10 cellular contexts compared by ENCODE assay signal in genomic region chr4:153535735-153536494, GRCh38.
DNase-seq lines count a peak whose midpoint lies in the region; ATAC-seq and TF ChIP-seq lines count a peak whose summit lies in the region.
"Had no signal": no experiment of that assay in that cellular context is flagged by ENCODE, and none has a peak within 500 bp of the region (broad histone marks: within the 10 kb centered on the region; RNA-seq: fewer than 3 reads in every experiment).

No MANE protein-coding gene starts in this region.

- H2AFZ ChIP-seq in DND-41 (ENCODE audit: low read depth, low read length), result no peak overlapping the region

- no peak for DNase-seq in DND-41
- peak; percentile 26 for DNase-seq in astrocyte of the hippocampus (ENCODE audit: low read depth, low spot score)
- DNase-seq in memory B cell (ENCODE audit: low spot score in 2 of 2), result no peak
- DNase-seq in stimulated activated CD4-positive, alpha-beta T cell treated with anti-CD3 and anti-CD28 coated beads, Interleukin-4, amount 100 ng/mL, for 4 hours, result no peak
- no peak for DNase-seq in C1 segment of cervical spinal cord (lab: John Stamatoyannopoulos, UW)
- no peak for DNase-seq in NOMO-1 treated with DMSO at 0.1 percent for 48 hours (lab: John Stamatoyannopoulos, UW; ENCODE audit: unreplicated experiment)
- DNase-seq: occipital lobe had no signal

- H3K4me2 ChIP-seq in DND-41 (ENCODE audit: insufficient read depth, low read length), result no peak overlapping the region
- H3K4me2 ChIP-seq: KMS-11 had no signal

- H3K79me2 ChIP-seq in DND-41 (ENCODE audit: insufficient read depth, low read length), result peaks cover 100% of the 10 kb centered on the region

- no peaks in the 10 kb centered on the region for H3K9me3 Mint-ChIP-seq in memory B cell

- peaks cover 93% of the 10 kb centered on the region for H3K36me3 ChIP-seq in DND-41 (ENCODE audit: insufficient read depth, low read length)

- no peak overlapping the region for H3K4me3 ChIP-seq in DND-41 (ENCODE audit: low read depth in 1 of 2, low read length in 2 of 2)

- peak overlapping the region; percentile 49 for H3K4me3 Mint-ChIP-seq in memory B cell

- no peak for ATAC-seq in DND-41 (ENCODE audit: insufficient read depth, low read depth)
- peak; percentile 44 for ATAC-seq in HG03378 (IDR thresholded peaks at IDR 0.05; ENCODE audit: unreplicated experiment)
- ATAC-seq in memory B cell (ENCODE audit: low read depth), result peak; percentile 87
- no peak for ATAC-seq in HG02610 (IDR thresholded peaks at IDR 0.05; ENCODE audit: unreplicated experiment)

- no peaks in the 10 kb centered on the region for H3K27me3 ChIP-seq in DND-41 (ENCODE audit: insufficient read depth, low read length, poor library complexity)

- peaks cover 48% of the 10 kb centered on the region for H3K4me1 ChIP-seq in DND-41 (ENCODE audit: insufficient read depth, low read length)

- H4K20me1 ChIP-seq in DND-41 (ENCODE audit: insufficient read depth, low read length), result peaks cover 82% of the 10 kb centered on the region

- peak; percentile 2 for TF ChIP-seq CTCF in DND-41 (IDR thresholded peaks at IDR 0.05; ENCODE audit: borderline replicate concordance, extremely low read depth, low read length, poor library complexity, severe bottlenecking)

- H3K9me3 ChIP-seq in DND-41 (ENCODE audit: insufficient read depth, low read length, severe bottlenecking), result no peaks in the 10 kb centered on the region

- H3K27ac ChIP-seq in DND-41 (ENCODE audit: low read length), result peak overlapping the region; percentile 52
- H3K27ac ChIP-seq: KMS-11 had no signal

- peaks cover 23% of the 10 kb centered on the region for H3K36me3 Mint-ChIP-seq in memory B cell

- H3K9ac ChIP-seq in DND-41 (ENCODE audit: low read depth, low read length), result no peak overlapping the region
- H3K9ac ChIP-seq: KMS-11 had no signal

- H3K27me3 Mint-ChIP-seq in memory B cell, result no peaks in the 10 kb centered on the region

- peaks cover 45% of the 10 kb centered on the region for H3K4me1 Mint-ChIP-seq in memory B cell

- H3K27ac Mint-ChIP-seq in memory B cell, result peak overlapping the region; percentile 85

Comparison
In these comparisons a context has a peak if more than half of its experiments do, and no peak if none do; other contexts are left out.
1. ATAC-seq: peak in HG03378 (single experiment) and memory B cell (single experiment); none in DND-41 (single experiment) and HG02610 (single experiment).